16 cellular contexts compared by ENCODE assay signal in genomic region chr21:44029460-44030087, GRCh38.
"Had no signal": no experiment of that assay in that cellular context is flagged by ENCODE, and none has a peak within 500 bp of the region (broad histone marks: within the 10 kb centered on the region; RNA-seq: fewer than 3 reads in every experiment).

No MANE protein-coding gene starts in this region.

- FAIRE-seq: small intestine had no signal

- DNase-seq: activated CD4-positive, alpha-beta T cell treated with anti-CD3 and anti-CD28 coated beads, Interleukin-2, amount 50 U/mL, for 48 hours; activated naive CD4-positive, alpha-beta T cell treated with anti-CD3 and anti-CD28 coated beads for 36 hours; adrenal gland; brain microvascular endothelial cell; cerebellar nuclear complex; effector memory CD8-positive, alpha-beta T cell; hippocampal formation; kidney glomerular epithelial cell; right cardiac atrium; small intestine; substantia nigra; T-helper 2 cell; transverse colon had no signal

- H3K9me3 Mint-ChIP-seq: activated naive CD4-positive, alpha-beta T cell treated with anti-CD3 and anti-CD28 coated beads for 36 hours; dendritic cell treated with granulocyte-macrophage colony-stimulating factor and Interleukin-4, amounts not matched to agents 40 ng/mL and 50 ng/mL, for 4 days; effector memory CD8-positive, alpha-beta T cell had no signal

- H3K27me3 ChIP-seq: adrenal gland, brain microvascular endothelial cell, transverse colon had no signal

- H3K27me3 Mint-ChIP-seq: dendritic cell treated with granulocyte-macrophage colony-stimulating factor and Interleukin-4, amounts not matched to agents 40 ng/mL and 50 ng/mL, for 4 days; effector memory CD8-positive, alpha-beta T cell had no signal

- H3K4me3 ChIP-seq: adrenal gland, transverse colon had no signal

- H3K9me3 ChIP-seq: adrenal gland, transverse colon had no signal

- ATAC-seq: activated CD4-positive, CD25-positive, alpha-beta regulatory T cell treated with anti-CD3 and anti-CD28 coated beads, Interleukin-2, amount 50 U/mL, for 24 hours; effector memory CD8-positive, alpha-beta T cell; right cardiac atrium had no signal

- H3K4me3 Mint-ChIP-seq: activated naive CD4-positive, alpha-beta T cell treated with anti-CD3 and anti-CD28 coated beads for 36 hours; dendritic cell treated with granulocyte-macrophage colony-stimulating factor and Interleukin-4, amounts not matched to agents 40 ng/mL and 50 ng/mL, for 4 days; mesothelial cell of epicardium had no signal

- H3K27ac ChIP-seq: adrenal gland, brain microvascular endothelial cell, transverse colon had no signal

- H3K27ac Mint-ChIP-seq: activated naive CD4-positive, alpha-beta T cell treated with anti-CD3 and anti-CD28 coated beads for 36 hours; mesothelial cell of epicardium had no signal
